In the genomic region with DNA sequence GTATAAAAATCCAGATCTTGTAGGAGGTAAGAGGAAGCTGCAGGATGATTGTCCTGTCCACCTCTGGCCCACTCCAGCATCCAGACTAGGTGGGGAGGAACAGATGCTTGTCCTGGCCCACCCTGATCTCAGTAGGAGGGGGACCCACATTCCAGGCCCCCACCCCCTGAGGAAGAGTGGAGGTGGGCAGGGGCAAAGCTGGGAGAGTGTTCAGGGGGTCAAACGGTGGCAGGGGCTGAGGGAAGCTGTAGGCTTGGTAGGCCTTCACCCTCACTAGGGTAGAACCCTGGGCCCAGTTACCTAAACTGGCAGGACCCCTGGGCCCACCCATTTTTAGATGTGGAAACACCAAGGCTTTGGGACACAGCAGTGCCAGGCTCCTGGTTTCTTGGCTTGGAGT, we compare ENCODE assay signal across 1 cellular context.
TF ChIP-seq lines count a peak whose summit lies in the region.

No MANE protein-coding gene starts in this region.

TF ChIP-seq in H1, 55 proteins besides CTCF, POLR2A, EP300 and RAD21:
- TF ChIP-seq ZNF274 (IDR thresholded peaks at IDR 0.05; ENCODE audit: borderline replicate concordance, extremely low read depth, low read length) (no peak), SAP30 (IDR thresholded peaks at IDR 0.05; ENCODE audit: insufficient read depth, insufficient replicate concordance, low read length) (no peak), TAF7 (optimal IDR thresholded peaks at IDR 0.05; ENCODE audit: borderline replicate concordance, low read depth, low read length) (no peak), RNF2 (IDR thresholded peaks at IDR 0.05; ENCODE audit: borderline replicate concordance, low read depth, low read length, missing control alignments, poor library complexity, severe bottlenecking) (no peak), HDAC2 (IDR thresholded peaks at IDR 0.05; ENCODE audit: borderline replicate concordance in 1 of 2, low read depth in 2 of 2, low read length in 2 of 2) (no peak), NANOG (IDR thresholded peaks at IDR 0.05; ENCODE audit: insufficient read depth, low read depth, low read length, poor library complexity, severe bottlenecking) (no peak), RBBP5 (IDR thresholded peaks at IDR 0.05; ENCODE audit: borderline replicate concordance, low read depth, low read length) (no peak)
